1 cellular context compared by ENCODE assay signal in the genomic region with DNA sequence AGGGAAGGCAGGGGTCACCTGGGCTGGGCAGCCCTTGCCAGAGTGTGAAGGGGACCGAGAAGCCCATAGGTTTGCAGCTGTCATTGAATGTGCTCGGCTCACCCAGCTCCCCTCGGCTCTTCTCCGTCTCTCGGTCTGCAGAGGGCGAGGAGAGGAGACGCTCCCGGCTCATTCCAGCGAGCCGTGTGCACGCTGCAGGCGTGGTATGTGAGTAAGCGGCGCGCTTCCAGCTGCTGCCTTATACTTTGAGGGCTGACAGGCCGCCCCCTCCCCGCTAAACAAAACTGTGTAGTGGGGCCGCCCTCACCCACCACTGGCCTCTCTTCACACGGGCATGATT.
TF ChIP-seq lines count a peak whose summit lies in the region.

No MANE protein-coding gene starts in this region.

TF ChIP-seq in K562, 482 proteins besides CTCF, POLR2A, EP300 and RAD21 (continued from another document and continues in another):
- TF ChIP-seq, protein P1, sequence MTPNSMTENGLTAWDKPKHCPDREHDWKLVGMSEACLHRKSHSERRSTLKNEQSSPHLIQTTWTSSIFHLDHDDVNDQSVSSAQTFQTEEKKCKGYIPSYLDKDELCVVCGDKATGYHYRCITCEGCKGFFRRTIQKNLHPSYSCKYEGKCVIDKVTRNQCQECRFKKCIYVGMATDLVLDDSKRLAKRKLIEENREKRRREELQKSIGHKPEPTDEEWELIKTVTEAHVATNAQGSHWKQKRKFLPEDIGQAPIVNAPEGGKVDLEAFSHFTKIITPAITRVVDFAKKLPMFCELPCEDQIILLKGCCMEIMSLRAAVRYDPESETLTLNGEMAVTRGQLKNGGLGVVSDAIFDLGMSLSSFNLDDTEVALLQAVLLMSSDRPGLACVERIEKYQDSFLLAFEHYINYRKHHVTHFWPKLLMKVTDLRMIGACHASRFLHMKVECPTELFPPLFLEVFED (CRISPR knock-in tag; conservative IDR thresholded peaks at IDR 0.05) = no peak
- no peak for TF ChIP-seq ZNF121 (CRISPR knock-in tag; conservative IDR thresholded peaks at IDR 0.05)
- TF ChIP-seq HNRNPH1 (optimal IDR thresholded peaks at IDR 0.05; ENCODE audit: low read depth, low read length) = no peak
- no peak for TF ChIP-seq ZFP30 (CRISPR knock-in tag; IDR thresholded peaks at IDR 0.05; ENCODE audit: borderline replicate concordance)
- TF ChIP-seq, protein P2, sequence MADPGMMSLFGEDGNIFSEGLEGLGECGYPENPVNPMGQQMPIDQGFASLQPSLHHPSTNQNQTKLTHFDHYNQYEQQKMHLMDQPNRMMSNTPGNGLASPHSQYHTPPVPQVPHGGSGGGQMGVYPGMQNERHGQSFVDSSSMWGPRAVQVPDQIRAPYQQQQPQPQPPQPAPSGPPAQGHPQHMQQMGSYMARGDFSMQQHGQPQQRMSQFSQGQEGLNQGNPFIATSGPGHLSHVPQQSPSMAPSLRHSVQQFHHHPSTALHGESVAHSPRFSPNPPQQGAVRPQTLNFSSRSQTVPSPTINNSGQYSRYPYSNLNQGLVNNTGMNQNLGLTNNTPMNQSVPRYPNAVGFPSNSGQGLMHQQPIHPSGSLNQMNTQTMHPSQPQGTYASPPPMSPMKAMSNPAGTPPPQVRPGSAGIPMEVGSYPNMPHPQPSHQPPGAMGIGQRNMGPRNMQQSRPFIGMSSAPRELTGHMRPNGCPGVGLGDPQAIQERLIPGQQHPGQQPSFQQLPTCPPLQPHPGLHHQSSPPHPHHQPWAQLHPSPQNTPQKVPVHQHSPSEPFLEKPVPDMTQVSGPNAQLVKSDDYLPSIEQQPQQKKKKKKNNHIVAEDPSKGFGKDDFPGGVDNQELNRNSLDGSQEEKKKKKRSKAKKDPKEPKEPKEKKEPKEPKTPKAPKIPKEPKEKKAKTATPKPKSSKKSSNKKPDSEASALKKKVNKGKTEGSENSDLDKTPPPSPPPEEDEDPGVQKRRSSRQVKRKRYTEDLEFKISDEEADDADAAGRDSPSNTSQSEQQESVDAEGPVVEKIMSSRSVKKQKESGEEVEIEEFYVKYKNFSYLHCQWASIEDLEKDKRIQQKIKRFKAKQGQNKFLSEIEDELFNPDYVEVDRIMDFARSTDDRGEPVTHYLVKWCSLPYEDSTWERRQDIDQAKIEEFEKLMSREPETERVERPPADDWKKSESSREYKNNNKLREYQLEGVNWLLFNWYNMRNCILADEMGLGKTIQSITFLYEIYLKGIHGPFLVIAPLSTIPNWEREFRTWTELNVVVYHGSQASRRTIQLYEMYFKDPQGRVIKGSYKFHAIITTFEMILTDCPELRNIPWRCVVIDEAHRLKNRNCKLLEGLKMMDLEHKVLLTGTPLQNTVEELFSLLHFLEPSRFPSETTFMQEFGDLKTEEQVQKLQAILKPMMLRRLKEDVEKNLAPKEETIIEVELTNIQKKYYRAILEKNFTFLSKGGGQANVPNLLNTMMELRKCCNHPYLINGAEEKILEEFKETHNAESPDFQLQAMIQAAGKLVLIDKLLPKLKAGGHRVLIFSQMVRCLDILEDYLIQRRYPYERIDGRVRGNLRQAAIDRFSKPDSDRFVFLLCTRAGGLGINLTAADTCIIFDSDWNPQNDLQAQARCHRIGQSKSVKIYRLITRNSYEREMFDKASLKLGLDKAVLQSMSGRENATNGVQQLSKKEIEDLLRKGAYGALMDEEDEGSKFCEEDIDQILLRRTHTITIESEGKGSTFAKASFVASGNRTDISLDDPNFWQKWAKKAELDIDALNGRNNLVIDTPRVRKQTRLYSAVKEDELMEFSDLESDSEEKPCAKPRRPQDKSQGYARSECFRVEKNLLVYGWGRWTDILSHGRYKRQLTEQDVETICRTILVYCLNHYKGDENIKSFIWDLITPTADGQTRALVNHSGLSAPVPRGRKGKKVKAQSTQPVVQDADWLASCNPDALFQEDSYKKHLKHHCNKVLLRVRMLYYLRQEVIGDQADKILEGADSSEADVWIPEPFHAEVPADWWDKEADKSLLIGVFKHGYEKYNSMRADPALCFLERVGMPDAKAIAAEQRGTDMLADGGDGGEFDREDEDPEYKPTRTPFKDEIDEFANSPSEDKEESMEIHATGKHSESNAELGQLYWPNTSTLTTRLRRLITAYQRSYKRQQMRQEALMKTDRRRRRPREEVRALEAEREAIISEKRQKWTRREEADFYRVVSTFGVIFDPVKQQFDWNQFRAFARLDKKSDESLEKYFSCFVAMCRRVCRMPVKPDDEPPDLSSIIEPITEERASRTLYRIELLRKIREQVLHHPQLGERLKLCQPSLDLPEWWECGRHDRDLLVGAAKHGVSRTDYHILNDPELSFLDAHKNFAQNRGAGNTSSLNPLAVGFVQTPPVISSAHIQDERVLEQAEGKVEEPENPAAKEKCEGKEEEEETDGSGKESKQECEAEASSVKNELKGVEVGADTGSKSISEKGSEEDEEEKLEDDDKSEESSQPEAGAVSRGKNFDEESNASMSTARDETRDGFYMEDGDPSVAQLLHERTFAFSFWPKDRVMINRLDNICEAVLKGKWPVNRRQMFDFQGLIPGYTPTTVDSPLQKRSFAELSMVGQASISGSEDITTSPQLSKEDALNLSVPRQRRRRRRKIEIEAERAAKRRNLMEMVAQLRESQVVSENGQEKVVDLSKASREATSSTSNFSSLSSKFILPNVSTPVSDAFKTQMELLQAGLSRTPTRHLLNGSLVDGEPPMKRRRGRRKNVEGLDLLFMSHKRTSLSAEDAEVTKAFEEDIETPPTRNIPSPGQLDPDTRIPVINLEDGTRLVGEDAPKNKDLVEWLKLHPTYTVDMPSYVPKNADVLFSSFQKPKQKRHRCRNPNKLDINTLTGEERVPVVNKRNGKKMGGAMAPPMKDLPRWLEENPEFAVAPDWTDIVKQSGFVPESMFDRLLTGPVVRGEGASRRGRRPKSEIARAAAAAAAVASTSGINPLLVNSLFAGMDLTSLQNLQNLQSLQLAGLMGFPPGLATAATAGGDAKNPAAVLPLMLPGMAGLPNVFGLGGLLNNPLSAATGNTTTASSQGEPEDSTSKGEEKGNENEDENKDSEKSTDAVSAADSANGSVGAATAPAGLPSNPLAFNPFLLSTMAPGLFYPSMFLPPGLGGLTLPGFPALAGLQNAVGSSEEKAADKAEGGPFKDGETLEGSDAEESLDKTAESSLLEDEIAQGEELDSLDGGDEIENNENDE (IDR thresholded peaks at IDR 0.05; ENCODE audit: low read depth, low read length) = no peak
- no peak for TF ChIP-seq GABPB1 (CRISPR knock-in tag; IDR thresholded peaks at IDR 0.05)
- TF ChIP-seq RBM17 (IDR thresholded peaks at IDR 0.05; ENCODE audit: borderline replicate concordance, low read depth, low read length) = no peak
- TF ChIP-seq L3MBTL2 (IDR thresholded peaks at IDR 0.05) = peak; percentile 82
- no peak for TF ChIP-seq HNRNPL (IDR thresholded peaks at IDR 0.05; ENCODE audit: low read depth, low read length)
- no peak for TF ChIP-seq POLR2B (IDR thresholded peaks at IDR 0.05; ENCODE audit: low read depth, partially characterized antibody)
- no peak for TF ChIP-seq ZKSCAN8 (CRISPR knock-in tag; IDR thresholded peaks at IDR 0.05)
- TF ChIP-seq, protein P3, sequence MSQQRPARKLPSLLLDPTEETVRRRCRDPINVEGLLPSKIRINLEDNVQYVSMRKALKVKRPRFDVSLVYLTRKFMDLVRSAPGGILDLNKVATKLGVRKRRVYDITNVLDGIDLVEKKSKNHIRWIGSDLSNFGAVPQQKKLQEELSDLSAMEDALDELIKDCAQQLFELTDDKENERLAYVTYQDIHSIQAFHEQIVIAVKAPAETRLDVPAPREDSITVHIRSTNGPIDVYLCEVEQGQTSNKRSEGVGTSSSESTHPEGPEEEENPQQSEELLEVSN (IDR thresholded peaks at IDR 0.05; ENCODE audit: borderline replicate concordance in 1 of 2, extremely low read depth in 1 of 2, insufficient read depth in 1 of 2, insufficient read length in 1 of 2, low read depth in 1 of 2, low read length in 1 of 2, poor library complexity in 1 of 2, severe bottlenecking in 1 of 2) = peak; percentile 69 to 83
- TF ChIP-seq, protein P4, sequence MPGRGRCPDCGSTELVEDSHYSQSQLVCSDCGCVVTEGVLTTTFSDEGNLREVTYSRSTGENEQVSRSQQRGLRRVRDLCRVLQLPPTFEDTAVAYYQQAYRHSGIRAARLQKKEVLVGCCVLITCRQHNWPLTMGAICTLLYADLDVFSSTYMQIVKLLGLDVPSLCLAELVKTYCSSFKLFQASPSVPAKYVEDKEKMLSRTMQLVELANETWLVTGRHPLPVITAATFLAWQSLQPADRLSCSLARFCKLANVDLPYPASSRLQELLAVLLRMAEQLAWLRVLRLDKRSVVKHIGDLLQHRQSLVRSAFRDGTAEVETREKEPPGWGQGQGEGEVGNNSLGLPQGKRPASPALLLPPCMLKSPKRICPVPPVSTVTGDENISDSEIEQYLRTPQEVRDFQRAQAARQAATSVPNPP (IDR thresholded peaks at IDR 0.05; ENCODE audit: borderline replicate concordance, insufficient read depth, insufficient read length) = no peak
- TF ChIP-seq, protein P5, sequence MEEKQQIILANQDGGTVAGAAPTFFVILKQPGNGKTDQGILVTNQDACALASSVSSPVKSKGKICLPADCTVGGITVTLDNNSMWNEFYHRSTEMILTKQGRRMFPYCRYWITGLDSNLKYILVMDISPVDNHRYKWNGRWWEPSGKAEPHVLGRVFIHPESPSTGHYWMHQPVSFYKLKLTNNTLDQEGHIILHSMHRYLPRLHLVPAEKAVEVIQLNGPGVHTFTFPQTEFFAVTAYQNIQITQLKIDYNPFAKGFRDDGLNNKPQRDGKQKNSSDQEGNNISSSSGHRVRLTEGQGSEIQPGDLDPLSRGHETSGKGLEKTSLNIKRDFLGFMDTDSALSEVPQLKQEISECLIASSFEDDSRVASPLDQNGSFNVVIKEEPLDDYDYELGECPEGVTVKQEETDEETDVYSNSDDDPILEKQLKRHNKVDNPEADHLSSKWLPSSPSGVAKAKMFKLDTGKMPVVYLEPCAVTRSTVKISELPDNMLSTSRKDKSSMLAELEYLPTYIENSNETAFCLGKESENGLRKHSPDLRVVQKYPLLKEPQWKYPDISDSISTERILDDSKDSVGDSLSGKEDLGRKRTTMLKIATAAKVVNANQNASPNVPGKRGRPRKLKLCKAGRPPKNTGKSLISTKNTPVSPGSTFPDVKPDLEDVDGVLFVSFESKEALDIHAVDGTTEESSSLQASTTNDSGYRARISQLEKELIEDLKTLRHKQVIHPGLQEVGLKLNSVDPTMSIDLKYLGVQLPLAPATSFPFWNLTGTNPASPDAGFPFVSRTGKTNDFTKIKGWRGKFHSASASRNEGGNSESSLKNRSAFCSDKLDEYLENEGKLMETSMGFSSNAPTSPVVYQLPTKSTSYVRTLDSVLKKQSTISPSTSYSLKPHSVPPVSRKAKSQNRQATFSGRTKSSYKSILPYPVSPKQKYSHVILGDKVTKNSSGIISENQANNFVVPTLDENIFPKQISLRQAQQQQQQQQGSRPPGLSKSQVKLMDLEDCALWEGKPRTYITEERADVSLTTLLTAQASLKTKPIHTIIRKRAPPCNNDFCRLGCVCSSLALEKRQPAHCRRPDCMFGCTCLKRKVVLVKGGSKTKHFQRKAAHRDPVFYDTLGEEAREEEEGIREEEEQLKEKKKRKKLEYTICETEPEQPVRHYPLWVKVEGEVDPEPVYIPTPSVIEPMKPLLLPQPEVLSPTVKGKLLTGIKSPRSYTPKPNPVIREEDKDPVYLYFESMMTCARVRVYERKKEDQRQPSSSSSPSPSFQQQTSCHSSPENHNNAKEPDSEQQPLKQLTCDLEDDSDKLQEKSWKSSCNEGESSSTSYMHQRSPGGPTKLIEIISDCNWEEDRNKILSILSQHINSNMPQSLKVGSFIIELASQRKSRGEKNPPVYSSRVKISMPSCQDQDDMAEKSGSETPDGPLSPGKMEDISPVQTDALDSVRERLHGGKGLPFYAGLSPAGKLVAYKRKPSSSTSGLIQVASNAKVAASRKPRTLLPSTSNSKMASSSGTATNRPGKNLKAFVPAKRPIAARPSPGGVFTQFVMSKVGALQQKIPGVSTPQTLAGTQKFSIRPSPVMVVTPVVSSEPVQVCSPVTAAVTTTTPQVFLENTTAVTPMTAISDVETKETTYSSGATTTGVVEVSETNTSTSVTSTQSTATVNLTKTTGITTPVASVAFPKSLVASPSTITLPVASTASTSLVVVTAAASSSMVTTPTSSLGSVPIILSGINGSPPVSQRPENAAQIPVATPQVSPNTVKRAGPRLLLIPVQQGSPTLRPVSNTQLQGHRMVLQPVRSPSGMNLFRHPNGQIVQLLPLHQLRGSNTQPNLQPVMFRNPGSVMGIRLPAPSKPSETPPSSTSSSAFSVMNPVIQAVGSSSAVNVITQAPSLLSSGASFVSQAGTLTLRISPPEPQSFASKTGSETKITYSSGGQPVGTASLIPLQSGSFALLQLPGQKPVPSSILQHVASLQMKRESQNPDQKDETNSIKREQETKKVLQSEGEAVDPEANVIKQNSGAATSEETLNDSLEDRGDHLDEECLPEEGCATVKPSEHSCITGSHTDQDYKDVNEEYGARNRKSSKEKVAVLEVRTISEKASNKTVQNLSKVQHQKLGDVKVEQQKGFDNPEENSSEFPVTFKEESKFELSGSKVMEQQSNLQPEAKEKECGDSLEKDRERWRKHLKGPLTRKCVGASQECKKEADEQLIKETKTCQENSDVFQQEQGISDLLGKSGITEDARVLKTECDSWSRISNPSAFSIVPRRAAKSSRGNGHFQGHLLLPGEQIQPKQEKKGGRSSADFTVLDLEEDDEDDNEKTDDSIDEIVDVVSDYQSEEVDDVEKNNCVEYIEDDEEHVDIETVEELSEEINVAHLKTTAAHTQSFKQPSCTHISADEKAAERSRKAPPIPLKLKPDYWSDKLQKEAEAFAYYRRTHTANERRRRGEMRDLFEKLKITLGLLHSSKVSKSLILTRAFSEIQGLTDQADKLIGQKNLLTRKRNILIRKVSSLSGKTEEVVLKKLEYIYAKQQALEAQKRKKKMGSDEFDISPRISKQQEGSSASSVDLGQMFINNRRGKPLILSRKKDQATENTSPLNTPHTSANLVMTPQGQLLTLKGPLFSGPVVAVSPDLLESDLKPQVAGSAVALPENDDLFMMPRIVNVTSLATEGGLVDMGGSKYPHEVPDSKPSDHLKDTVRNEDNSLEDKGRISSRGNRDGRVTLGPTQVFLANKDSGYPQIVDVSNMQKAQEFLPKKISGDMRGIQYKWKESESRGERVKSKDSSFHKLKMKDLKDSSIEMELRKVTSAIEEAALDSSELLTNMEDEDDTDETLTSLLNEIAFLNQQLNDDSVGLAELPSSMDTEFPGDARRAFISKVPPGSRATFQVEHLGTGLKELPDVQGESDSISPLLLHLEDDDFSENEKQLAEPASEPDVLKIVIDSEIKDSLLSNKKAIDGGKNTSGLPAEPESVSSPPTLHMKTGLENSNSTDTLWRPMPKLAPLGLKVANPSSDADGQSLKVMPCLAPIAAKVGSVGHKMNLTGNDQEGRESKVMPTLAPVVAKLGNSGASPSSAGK (IDR thresholded peaks at IDR 0.05) = peak; percentile 88
- no peak for TF ChIP-seq ZNF124 (CRISPR knock-in tag; IDR thresholded peaks at IDR 0.05)
- TF ChIP-seq POLR2G (IDR thresholded peaks at IDR 0.05; ENCODE audit: low read depth, low read length) = peak; percentile 58
- no peak for TF ChIP-seq ZZZ3 (IDR thresholded peaks at IDR 0.05)
- TF ChIP-seq SMARCA4 (IDR thresholded peaks at IDR 0.05) = no peak
- 0 out of 2 replicates have a peak, but pooled peaks have one; percentile 6 for TF ChIP-seq MYC (IDR thresholded peaks at IDR 0.05; ENCODE audit: low read depth, low read length)
- no peak for TF ChIP-seq MYC (CRISPR knock-in tag; IDR thresholded peaks at IDR 0.05; ENCODE audit: borderline replicate concordance, low read depth)
- TF ChIP-seq POLR2AphosphoS5 (IDR thresholded peaks at IDR 0.05; ENCODE audit: control insufficient read depth, insufficient read depth, low read depth, low read length) = no peak
- no peak for TF ChIP-seq HDGF (IDR thresholded peaks at IDR 0.05)
